In the genomic region with DNA sequence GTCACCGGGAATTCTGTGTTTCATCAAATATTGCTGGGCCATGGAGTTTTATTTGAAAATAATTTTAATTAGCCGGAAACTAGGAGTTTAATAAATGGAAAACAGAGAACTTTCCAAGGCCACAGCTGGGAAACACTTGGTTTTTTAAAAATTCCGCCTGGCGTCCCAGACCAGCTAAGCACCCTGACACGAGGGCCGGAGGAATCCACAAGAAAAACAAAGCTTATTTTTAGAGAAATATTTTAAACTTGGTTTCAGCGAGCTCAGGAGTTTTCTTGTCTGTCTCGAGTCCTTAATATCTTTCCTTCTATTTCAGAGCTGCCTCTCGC, we compare ENCODE assay signal across 8 cellular contexts. TPM values are rescaled to one million over a fixed set of nuclear protein-coding genes. Genes with fewer than 3 reads are reported as not detected.
DNase-seq lines count a peak whose midpoint lies in the region; ATAC-seq and TF ChIP-seq lines count a peak whose summit lies in the region.

No MANE protein-coding gene starts in this region.

- H3K9me3 Mint-ChIP-seq in endodermal cell = no peaks in the 10 kb centered on the region
- H3K9me3 Mint-ChIP-seq in neural progenitor cell = no peaks in the 10 kb centered on the region

- H3K27me3 ChIP-seq in OCI-LY3 (ENCODE audit: low read depth, low read length) = no peaks in the 10 kb centered on the region
- no peaks in the 10 kb centered on the region for H3K27me3 ChIP-seq in endodermal cell (ENCODE audit: control insufficient read depth, insufficient read depth, low read length, poor library complexity, severe bottlenecking)
- H3K27me3 ChIP-seq in neural progenitor cell = no peaks in the 10 kb centered on the region
- no peaks in the 10 kb centered on the region for H3K27me3 ChIP-seq in MG63

- WGBS in endodermal cell (ENCODE audit: insufficient coverage in 1 of 2, insufficient read length in 1 of 2), 2 experiments = 22 to 32% methylated on average over 6 to 9 of the region's 9 CpGs

- H3K9me3 ChIP-seq in OCI-LY3 (ENCODE audit: insufficient read depth, low read length) = no peaks in the 10 kb centered on the region
- no peaks in the 10 kb centered on the region for H3K9me3 ChIP-seq in endodermal cell (ENCODE audit: control insufficient read depth, low read length)
- no peaks in the 10 kb centered on the region for H3K9me3 ChIP-seq in neural progenitor cell (ENCODE audit: low read depth)
- no peaks in the 10 kb centered on the region for H3K9me3 ChIP-seq in MG63

- H3K9ac ChIP-seq in OCI-LY3 (ENCODE audit: low read length) (peak overlapping the region; percentile 85), endodermal cell (ENCODE audit: extremely low read depth, low read length, poor library complexity, severe bottlenecking) (peak overlapping the region; percentile 41), neural progenitor cell (no peak overlapping the region)

- TF ChIP-seq CTCF in AG10803 (conservative IDR thresholded peaks at IDR 0.05; ENCODE audit: low read length) (peak; percentile 36), OCI-LY3 (IDR thresholded peaks at IDR 0.05; ENCODE audit: low read depth, low read length) (no peak), endodermal cell (conservative IDR thresholded peaks at IDR 0.05) (peak; percentile 15), neural progenitor cell (IDR thresholded peaks at IDR 0.05) (no peak)

- DNase-seq in AG10803 (ENCODE audit: low read depth) (peak; percentile 50), endodermal cell (no peak), neural progenitor cell (ENCODE audit: low spot score) (no peak), pons (ENCODE audit: low spot score) (no peak), NCI-H1105 (lab: John Stamatoyannopoulos, UW) (no peak), MG63 (no peak)

- peak overlapping the region; percentile 87 for H3K4me3 Mint-ChIP-seq in endodermal cell
- H3K4me3 Mint-ChIP-seq in neural progenitor cell = peak overlapping the region; percentile 38

- H4K20me1 ChIP-seq in OCI-LY3 (ENCODE audit: insufficient read depth, low read length) = peaks cover 14% of the 10 kb centered on the region
- H4K20me1 ChIP-seq in neural progenitor cell (ENCODE audit: low read depth) = peaks cover 23% of the 10 kb centered on the region

- no peak overlapping the region for H2AFZ ChIP-seq in OCI-LY3 (ENCODE audit: low read depth, low read length)
- H2AFZ ChIP-seq in neural progenitor cell (replicated peaks) = no peak overlapping the region

- H3K4me1 ChIP-seq in OCI-LY3 (ENCODE audit: low read length) (peaks cover 63% of the 10 kb centered on the region), endodermal cell (ENCODE audit: control insufficient read depth, insufficient read depth, low read length) (peaks cover 30% of the 10 kb centered on the region), neural progenitor cell (peaks cover 73% of the 10 kb centered on the region)

- H3K27ac Mint-ChIP-seq in endodermal cell = peak overlapping the region; percentile 94
- H3K27ac Mint-ChIP-seq in neural progenitor cell = peak overlapping the region; percentile 92

- peaks cover 89% of the 10 kb centered on the region for H3F3A ChIP-seq in neural progenitor cell (ENCODE audit: low read depth)

- H3K4me3 ChIP-seq in AG10803 (ENCODE audit: low read length) (no peak overlapping the region), OCI-LY3 (ENCODE audit: low read length) (peak overlapping the region; percentile 79), endodermal cell (ENCODE audit: low read length) (no peak overlapping the region), neural progenitor cell (peak overlapping the region; percentile 23), MG63 (no peak overlapping the region)

- H3K79me2 ChIP-seq in OCI-LY3 (ENCODE audit: low read length) = peaks cover 38% of the 10 kb centered on the region
- H3K79me2 ChIP-seq in neural progenitor cell (ENCODE audit: low read depth) = peaks cover 17% of the 10 kb centered on the region

- H3K4me1 Mint-ChIP-seq in endodermal cell (peaks cover 62% of the 10 kb centered on the region), neural progenitor cell (peaks cover 61% of the 10 kb centered on the region)

- peak overlapping the region; percentile 97 for H3K4me2 ChIP-seq in OCI-LY3 (ENCODE audit: low read length)
- peak overlapping the region; percentile 87 for H3K4me2 ChIP-seq in neural progenitor cell

- ATAC-seq in HG02938 (IDR thresholded peaks at IDR 0.05; ENCODE audit: unreplicated experiment) = no peak

- H3K27ac ChIP-seq in OCI-LY3 (ENCODE audit: low read length) = peak overlapping the region; percentile 92
- H3K27ac ChIP-seq in endodermal cell (ENCODE audit: low read depth, low read length) = peak overlapping the region; percentile 50
- H3K27ac ChIP-seq in neural progenitor cell = peak overlapping the region; percentile 74

- H3K27me3 Mint-ChIP-seq in endodermal cell (ENCODE audit: insufficient read depth) (no peaks in the 10 kb centered on the region), neural progenitor cell (ENCODE audit: insufficient read depth, low read depth) (peaks cover 4% of the 10 kb centered on the region)

- H3K36me3 ChIP-seq in OCI-LY3 (replicated peaks; ENCODE audit: low read depth, low read length) (peaks cover 10% of the 10 kb centered on the region), endodermal cell (ENCODE audit: control insufficient read depth, insufficient read depth, low read length) (peaks cover 10% of the 10 kb centered on the region), neural progenitor cell (no peaks in the 10 kb centered on the region), MG63 (peaks cover 26% of the 10 kb centered on the region)

- H3K36me3 Mint-ChIP-seq in endodermal cell (ENCODE audit: low read depth) (peaks cover 4% of the 10 kb centered on the region), neural progenitor cell (peaks cover 4% of the 10 kb centered on the region)

RNA-seq across cellular contexts. Expression of a gene that starts 8.2 kb away (rescaled TPM):
- total RNA-seq in endodermal cell (100 to 1,000 TPM in 1 of 2 donors, 10 to 100 TPM in 1; 77.1 to 114 TPM), neural progenitor cell (ENCODE audit: low replicate concordance) (13.8 and 15.1 TPM in 2 replicates)
- polyA plus RNA-seq in endodermal cell (2013, experiment 1 of 2) = 59.2 TPM
- 48.7 TPM for polyA plus RNA-seq in endodermal cell (2013, experiment 2 of 2)
- 9.6 and 19.7 TPM in 2 replicates for total RNA-seq in MG63 (2014; rRNA removed; shearing (Covaris generic); ENCODE audit: low replicate concordance)

Comparison
In these comparisons a context has a peak if more than half of its experiments do, and no peak if none do; other contexts are left out.
1. H3K4me3 ChIP-seq: peak in OCI-LY3 (single experiment) and neural progenitor cell (single experiment); none in AG10803 (single experiment), endodermal cell (single experiment) and MG63 (single experiment).
2. CTCF ChIP-seq: peak in AG10803 (single experiment) and endodermal cell (single experiment); none in OCI-LY3 (single experiment) and neural progenitor cell (single experiment).
3. Peak in every context shown above with its lines, with median percentiles within 50 percentile points of each other: H3K27ac ChIP-seq.